1 cellular context compared by ENCODE assay signal in the genomic region with DNA sequence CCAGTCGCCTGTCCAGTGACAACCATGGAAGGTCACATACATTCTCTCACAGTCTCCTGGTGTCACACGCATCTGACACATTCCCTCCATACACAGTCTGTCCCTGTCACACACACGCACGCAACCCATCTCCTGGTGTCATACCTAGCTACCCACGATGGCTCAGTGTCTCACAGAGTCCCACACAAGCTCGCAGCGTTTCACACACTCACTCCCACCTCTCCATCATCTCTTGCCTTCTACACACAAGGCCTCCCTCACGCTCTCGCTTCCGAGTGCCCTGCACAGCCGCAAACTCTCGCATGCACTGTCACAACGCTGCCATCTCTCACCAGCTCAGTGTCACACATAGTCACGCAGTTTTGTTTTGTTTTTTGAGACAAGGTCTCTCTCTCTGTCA.
TF ChIP-seq lines count a peak whose summit lies in the region.

No MANE protein-coding gene starts in this region.

TF ChIP-seq in H1, 55 proteins besides CTCF, POLR2A, EP300 and RAD21:
- TF ChIP-seq CREB1 (IDR thresholded peaks at IDR 0.05): no peak
- no peak for TF ChIP-seq BRCA1 (IDR thresholded peaks at IDR 0.05; ENCODE audit: low read depth, low read length)
- TF ChIP-seq BACH1 (IDR thresholded peaks at IDR 0.05; ENCODE audit: low read length): no peak
- TF ChIP-seq ZNF274 (IDR thresholded peaks at IDR 0.05; ENCODE audit: borderline replicate concordance, extremely low read depth, low read length): no peak
- TF ChIP-seq SAP30 (IDR thresholded peaks at IDR 0.05; ENCODE audit: insufficient read depth, insufficient replicate concordance, low read length): no peak
- no peak for TF ChIP-seq TAF7 (optimal IDR thresholded peaks at IDR 0.05; ENCODE audit: borderline replicate concordance, low read depth, low read length)
- no peak for TF ChIP-seq SUZ12 (IDR thresholded peaks at IDR 0.05; ENCODE audit: low read length)
